3 cellular contexts compared by ENCODE assay signal in genomic region chr2:119373907-119374745, GRCh38. TPM values are rescaled to one million over a fixed set of nuclear protein-coding genes. Genes with fewer than 3 reads are reported as not detected.
"Had no signal": no experiment of that assay in that cellular context is flagged by ENCODE, and none has a peak within 500 bp of the region (broad histone marks: within the 10 kb centered on the region; RNA-seq: fewer than 3 reads in every experiment).

No MANE protein-coding gene starts in this region.

RNA-seq across cellular contexts. Expression of gene TMEM37, which starts 57.5 kb away (rescaled TPM):
- total RNA-seq: LHCN-M2; MCF 10A; T-helper 2 cell treated with Interferon-gamma antibody and Interleukin-4, amounts not matched to agents 100 ng/mL and 5 ng/mL, for 36 hours had no signal
